18 cellular contexts compared by ENCODE assay signal in the genomic region with DNA sequence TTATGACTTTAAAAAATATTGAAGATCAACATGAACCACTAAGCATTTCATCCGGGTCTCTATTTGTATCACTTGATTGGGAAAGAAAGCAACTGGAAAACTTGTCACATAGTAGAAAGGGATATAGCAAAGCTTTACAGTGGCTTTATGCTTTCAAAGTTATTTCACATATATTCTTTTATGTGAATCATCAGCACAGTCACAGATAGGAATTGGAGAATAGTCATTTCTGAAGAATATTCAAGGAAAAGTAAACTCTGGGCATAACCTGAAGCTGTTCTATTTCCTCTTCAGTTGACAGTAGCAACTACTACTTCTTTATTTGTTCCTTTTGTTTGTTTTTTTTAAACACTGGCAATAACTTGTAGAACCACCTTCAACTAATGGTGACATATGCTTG. TPM values are rescaled to one million over a fixed set of nuclear protein-coding genes. Genes with fewer than 3 reads are reported as not detected.
DNase-seq lines count a peak whose midpoint lies in the region; FAIRE-seq and TF ChIP-seq lines count a peak whose summit lies in the region.
"Had no signal": no experiment of that assay in that cellular context is flagged by ENCODE, and none has a peak within 500 bp of the region (broad histone marks: within the 10 kb centered on the region; RNA-seq: fewer than 3 reads in every experiment).

No MANE protein-coding gene starts in this region.

- H3K36me3 Mint-ChIP-seq in HFFc6 (ENCODE audit: low read depth) = no peaks in the 10 kb centered on the region
- H3K36me3 Mint-ChIP-seq: CD4-positive, alpha-beta memory T cell had no signal

- no peaks in the 10 kb centered on the region for H3F3A ChIP-seq in OCI-LY1 (ENCODE audit: insufficient read depth, low read length)

- H3K9me3 ChIP-seq in OCI-LY1 (ENCODE audit: low read length) = no peaks in the 10 kb centered on the region

- no peak overlapping the region for H3K4me2 ChIP-seq in OCI-LY1 (ENCODE audit: low read length)

- H3K9me3 Mint-ChIP-seq in HFFc6 = no peaks in the 10 kb centered on the region
- H3K9me3 Mint-ChIP-seq: CD4-positive, alpha-beta memory T cell had no signal

- H3K4me3 Mint-ChIP-seq in HFFc6 = no peak overlapping the region
- H3K4me3 Mint-ChIP-seq: CD4-positive, alpha-beta memory T cell had no signal

- no peak overlapping the region for H2AFZ ChIP-seq in OCI-LY1 (ENCODE audit: low read length)
- H2AFZ ChIP-seq: GM23248 had no signal

- FAIRE-seq in GM19239 (lab: Jason Lieb, UNC) = peak; percentile 14
- no peak for FAIRE-seq in bronchial epithelial cell (lab: Jason Lieb, UNC)
- FAIRE-seq: GM18507, H1 had no signal

- peaks cover 13% of the 10 kb centered on the region for H3K4me1 Mint-ChIP-seq in HFFc6 (ENCODE audit: low read depth)

- H4K20me1 ChIP-seq in OCI-LY1 (ENCODE audit: insufficient read depth, low read length) = no peaks in the 10 kb centered on the region

- H3K36me3 ChIP-seq in OCI-LY1 (ENCODE audit: insufficient read depth, low read length) (peaks cover 56% of the 10 kb centered on the region), bronchial epithelial cell (ENCODE audit: control insufficient read depth, insufficient read depth, low read length) (no peaks in the 10 kb centered on the region)

- peak overlapping the region; percentile 12 for H3K27ac ChIP-seq in OCI-LY1 (ENCODE audit: low read depth, low read length, poor library complexity, severe bottlenecking)
- H3K27ac ChIP-seq: GM23248 had no signal

- TF ChIP-seq CTCF in OCI-LY1 (IDR thresholded peaks at IDR 0.05; ENCODE audit: low read length) (no peak), bronchial epithelial cell (IDR thresholded peaks at IDR 0.05; ENCODE audit: insufficient read depth, low read length, severe bottlenecking) (no peak), HFFc6 (IDR thresholded peaks at IDR 0.05) (no peak)

- H3K4me3 ChIP-seq in OCI-LY1 (ENCODE audit: low read depth, low read length, poor library complexity, severe bottlenecking) (no peak overlapping the region), bronchial epithelial cell (ENCODE audit: low read depth, low read length) (no peak overlapping the region)
- H3K4me3 ChIP-seq: GM23248 had no signal

- H3K9me2 ChIP-seq in OCI-LY1 (ENCODE audit: low read depth, low read length) = no peaks in the 10 kb centered on the region

- H3K27me3 Mint-ChIP-seq in HFFc6 (ENCODE audit: insufficient read depth) = no peaks in the 10 kb centered on the region
- H3K27me3 Mint-ChIP-seq: CD4-positive, alpha-beta memory T cell had no signal

- no peak overlapping the region for H3K9ac ChIP-seq in OCI-LY1 (ENCODE audit: low read length)
- H3K9ac ChIP-seq: GM23248 had no signal

- H3K79me2 ChIP-seq in OCI-LY1 (ENCODE audit: insufficient read depth, low read length) = no peaks in the 10 kb centered on the region

- DNase-seq in GM19239 (ENCODE audit: insufficient read length, low spot score) (no peak), bronchial epithelial cell (ENCODE audit: low read depth) (peak; percentile 15), NCI-H524 treated with DMSO at 0.1 percent for 48 hours (lab: John Stamatoyannopoulos, UW) (no peak), dermis blood vessel endothelial cell (no peak), HFFc6 (no peak)
- DNase-seq: C1 segment of cervical spinal cord; Calu3; CD4-positive, alpha-beta memory T cell; COR-L47; DMS53; DMS79 treated with DMSO at 0.1 percent for 48 hours; GDM1; GM23248; H7; HCEC 1CT had no signal

- H3K27ac Mint-ChIP-seq in HFFc6 = no peak overlapping the region

- H3K27me3 ChIP-seq in OCI-LY1 (ENCODE audit: insufficient read depth, low read length) = no peaks in the 10 kb centered on the region
- H3K27me3 ChIP-seq in bronchial epithelial cell (ENCODE audit: control insufficient read depth, insufficient read depth, low read length) = no peaks in the 10 kb centered on the region

- H3K4me1 ChIP-seq in OCI-LY1 (ENCODE audit: insufficient read depth, low read length, severe bottlenecking) = peaks cover 25% of the 10 kb centered on the region

RNA-seq across cellular contexts. Expression of a gene that starts 50.5 kb away (rescaled TPM):
- total RNA-seq in bronchial epithelial cell = 1.0 and 1.3 TPM in 2 replicates
- total RNA-seq in dermis blood vessel endothelial cell = 2.4 and 5.6 TPM in 2 replicates
- 1 to 10 TPM; 4.1 to 9.2 (median 7.3) TPM for total RNA-seq in HFFc6 (2021; fragmentation: NEBNext Ultra II Directional; extraction: Animal tissue kit (Norgen Biotek cat#: 25700))
- total RNA-seq: CD4-positive, alpha-beta memory T cell had no signal
